1 cellular context compared by ENCODE assay signal in genomic region chr15:40283615-40284306, GRCh38.
A peak's percentile ranks its signal among the peaks of the same experiment; 100 is the strongest.
TF ChIP-seq lines count a peak whose summit lies in the region.

No MANE protein-coding gene starts in this region.

TF ChIP-seq in H1, 55 proteins besides CTCF, POLR2A, EP300 and RAD21:
- TF ChIP-seq RFX5 (IDR thresholded peaks at IDR 0.05; ENCODE audit: borderline replicate concordance, low read depth, low read length) (no peak), EZH2 (IDR thresholded peaks at IDR 0.05; ENCODE audit: low read depth, low read length, severe bottlenecking) (peak; percentile 43), RBBP5 (IDR thresholded peaks at IDR 0.05; ENCODE audit: borderline replicate concordance, low read depth, low read length) (no peak), KDM4A (IDR thresholded peaks at IDR 0.05; ENCODE audit: low read depth, low read length, severe bottlenecking) (no peak), CHD2 (IDR thresholded peaks at IDR 0.05; ENCODE audit: low read length) (no peak), POLR2AphosphoS5 (IDR thresholded peaks at IDR 0.05; ENCODE audit: low read depth, low read length) (no peak), KDM5A (IDR thresholded peaks at IDR 0.05; ENCODE audit: low read length) (no peak), SUZ12 (IDR thresholded peaks at IDR 0.05; ENCODE audit: low read length) (peak; percentile 68; the same call in 1 of the 2 replicates), FOSL1 (IDR thresholded peaks at IDR 0.05; ENCODE audit: insufficient read depth, low read depth, low read length) (peak; percentile 58; the same call in 1 of the 2 replicates), BCL11A (IDR thresholded peaks at IDR 0.05; ENCODE audit: low read depth in 2 of 2, low read length in 2 of 2) (no peak), GABPA (IDR thresholded peaks at IDR 0.05; ENCODE audit: borderline replicate concordance, insufficient read depth, low read length) (no peak), BRCA1 (IDR thresholded peaks at IDR 0.05; ENCODE audit: low read depth, low read length) (no peak), SP1 (IDR thresholded peaks at IDR 0.05; ENCODE audit: low read depth, low read length) (no peak), CBX5 (IDR thresholded peaks at IDR 0.05; ENCODE audit: low read depth, low read length) (no peak), SP2 (IDR thresholded peaks at IDR 0.05; ENCODE audit: low read length) (no peak), PHF8 (conservative IDR thresholded peaks at IDR 0.05; ENCODE audit: low read depth, low read length) (no peak), RNF2 (IDR thresholded peaks at IDR 0.05; ENCODE audit: borderline replicate concordance, low read depth, low read length, missing control alignments, poor library complexity, severe bottlenecking) (no peak), TAF7 (optimal IDR thresholded peaks at IDR 0.05; ENCODE audit: borderline replicate concordance, low read depth, low read length) (no peak), SIN3A (conservative IDR thresholded peaks at IDR 0.05 in 1 of 2, IDR thresholded peaks at IDR 0.05 in 1 of 2; ENCODE audit: low read depth in 1 of 2, low read length in 2 of 2) (no peak), GTF2F1 (IDR thresholded peaks at IDR 0.05; ENCODE audit: borderline replicate concordance, low read depth, low read length) (no peak), YY1 (IDR thresholded peaks at IDR 0.05; ENCODE audit: low read depth, low read length) (no peak), ZNF274 (IDR thresholded peaks at IDR 0.05; ENCODE audit: borderline replicate concordance, extremely low read depth, low read length) (no peak), SP4 (IDR thresholded peaks at IDR 0.05; ENCODE audit: low read length) (no peak; the same call in 1 of the 2 replicates), CHD1 (IDR thresholded peaks at IDR 0.05; ENCODE audit: low read depth, low read length) (no peak), E2F6 (IDR thresholded peaks at IDR 0.05) (peak; percentile 54), NRF1 (IDR thresholded peaks at IDR 0.05; ENCODE audit: low read depth, low read length) (no peak), TBP (IDR thresholded peaks at IDR 0.05; ENCODE audit: low read depth, low read length) (no peak), SIX5 (IDR thresholded peaks at IDR 0.05; ENCODE audit: low read depth, low read length) (no peak), BACH1 (IDR thresholded peaks at IDR 0.05; ENCODE audit: low read length) (no peak), TCF12 (IDR thresholded peaks at IDR 0.05; ENCODE audit: low read depth, low read length) (no peak), SRF (IDR thresholded peaks at IDR 0.05; ENCODE audit: low read depth, low read length) (no peak), POU5F1 (IDR thresholded peaks at IDR 0.05; ENCODE audit: low read depth, low read length) (no peak), USF2 (IDR thresholded peaks at IDR 0.05; ENCODE audit: low read length) (no peak)
- TF ChIP-seq, protein P1, sequence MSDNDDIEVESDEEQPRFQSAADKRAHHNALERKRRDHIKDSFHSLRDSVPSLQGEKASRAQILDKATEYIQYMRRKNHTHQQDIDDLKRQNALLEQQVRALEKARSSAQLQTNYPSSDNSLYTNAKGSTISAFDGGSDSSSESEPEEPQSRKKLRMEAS (IDR thresholded peaks at IDR 0.05): peak; percentile 60; the same call in 1 of the 2 replicates
- TF ChIP-seq, protein P2, sequence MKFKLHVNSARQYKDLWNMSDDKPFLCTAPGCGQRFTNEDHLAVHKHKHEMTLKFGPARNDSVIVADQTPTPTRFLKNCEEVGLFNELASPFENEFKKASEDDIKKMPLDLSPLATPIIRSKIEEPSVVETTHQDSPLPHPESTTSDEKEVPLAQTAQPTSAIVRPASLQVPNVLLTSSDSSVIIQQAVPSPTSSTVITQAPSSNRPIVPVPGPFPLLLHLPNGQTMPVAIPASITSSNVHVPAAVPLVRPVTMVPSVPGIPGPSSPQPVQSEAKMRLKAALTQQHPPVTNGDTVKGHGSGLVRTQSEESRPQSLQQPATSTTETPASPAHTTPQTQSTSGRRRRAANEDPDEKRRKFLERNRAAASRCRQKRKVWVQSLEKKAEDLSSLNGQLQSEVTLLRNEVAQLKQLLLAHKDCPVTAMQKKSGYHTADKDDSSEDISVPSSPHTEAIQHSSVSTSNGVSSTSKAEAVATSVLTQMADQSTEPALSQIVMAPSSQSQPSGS (IDR thresholded peaks at IDR 0.05; ENCODE audit: low read length): no peak
